33 cellular contexts compared by ENCODE assay signal in genomic region chr12:24366514-24366913, GRCh38.
"Had no signal": no experiment of that assay in that cellular context is flagged by ENCODE, and none has a peak within 500 bp of the region (broad histone marks: within the 10 kb centered on the region; RNA-seq: fewer than 3 reads in every experiment).

No MANE protein-coding gene starts in this region.

- H3K27ac Mint-ChIP-seq: activated B cell treated with CpG ODN at 0.5 μM for 24 hours; activated CD4-positive, alpha-beta memory T cell treated with anti-CD3 and anti-CD28 coated beads for 36 hours; activated CD8-positive, alpha-beta memory T cell treated with anti-CD3 and anti-CD28 coated beads, Interleukin-2, amount 10 ng/mL, durations not matched to agents 7 days and 5 days; activated CD8-positive, alpha-beta T cell treated with anti-CD3 and anti-CD28 coated beads, Interleukin-2, amount 10 ng/mL, durations not matched to agents 7 days and 5 days; activated naive CD4-positive, alpha-beta T cell treated with anti-CD3 and anti-CD28 coated beads, Interleukin-2, amount 10 ng/mL, durations not matched to agents 7 days and 5 days; activated naive CD4-positive, alpha-beta T cell treated with anti-CD3 and anti-CD28 coated beads, Interleukin-2, amount 50 U/mL, for 72 hours; activated naive CD8-positive, alpha-beta T cell treated with anti-CD3 and anti-CD28 coated beads, Interleukin-2, amount 10 ng/mL, durations not matched to agents 7 days and 5 days; activated T-helper 1 cell treated with anti-CD3 and anti-CD28 coated beads, Interleukin-12 subunit alpha, Interleukin-12 subunit beta, Interleukin-2, Interleukin-4 antibody, amounts not matched to agents 30 ng/mL and 10 ng/mL and 1 ng/mL, durations not matched to agents 14 hours and 24 hours and 36 hours; activated T-helper 2 cell treated with anti-CD3 and anti-CD28 coated beads, Interferon-gamma antibody, Interleukin-2, Interleukin-4, amounts not matched to agents 10 μg/mL and 5 μg/mL and 100 μg/mL, durations not matched to agents 14 hours and 24 hours and 36 hours; brain; T-helper 17 cell; T-helper 2 cell treated with Interferon-gamma antibody and Interleukin-4, amounts not matched to agents 5 μg/mL and 100 μg/mL, for 36 hours had no signal

- DNase-seq: activated B cell treated with CpG ODN at 0.5 μM for 24 hours; activated CD4-positive, alpha-beta memory T cell treated with anti-CD3 and anti-CD28 coated beads for 36 hours; activated CD4-positive, alpha-beta T cell treated with anti-CD3 and anti-CD28 coated beads for 48 hours; activated CD8-positive, alpha-beta memory T cell treated with anti-CD3 and anti-CD28 coated beads, Interleukin-2, amount 10 ng/mL, durations not matched to agents 7 days and 5 days; activated CD8-positive, alpha-beta memory T cell treated with anti-CD3 and anti-CD28 coated beads, Interleukin-2, amount 50 U/mL, for 4 hours; activated CD8-positive, alpha-beta T cell treated with anti-CD3 and anti-CD28 coated beads, Interleukin-2, amount 10 ng/mL, durations not matched to agents 7 days and 5 days; activated effector memory CD4-positive, alpha-beta T cell treated with anti-CD3 and anti-CD28 coated beads, Interleukin-2, amount 50 U/mL, for 16 hours; activated naive CD4-positive, alpha-beta T cell; activated naive CD4-positive, alpha-beta T cell treated with anti-CD3 and anti-CD28 coated beads, Interleukin-2, amount 10 ng/mL, durations not matched to agents 7 days and 5 days; activated naive CD8-positive, alpha-beta T cell treated with anti-CD3 and anti-CD28 coated beads, Interleukin-2, amount 10 ng/mL, durations not matched to agents 7 days and 5 days; activated T-cell treated with anti-CD3 and anti-CD28 coated beads, Interleukin-2, amount 50 U/mL, for 1 hour; activated T-cell treated with anti-CD3 and anti-CD28 coated beads, Interleukin-2, amount 50 U/mL, for 48 hours; central memory CD4-positive, alpha-beta T cell; cerebellar nuclear complex; colonic mucosa; effector CD8-positive, alpha-beta T cell; esophagus squamous epithelium; foreskin melanocyte; T-helper 1 cell; T-helper 17 cell; T1000; WERI-Rb-1 had no signal

- H3K9me3 Mint-ChIP-seq: activated B cell treated with CpG ODN at 0.5 μM for 24 hours; activated CD4-positive, alpha-beta memory T cell treated with anti-CD3 and anti-CD28 coated beads for 36 hours; activated naive CD4-positive, alpha-beta T cell treated with anti-CD3 and anti-CD28 coated beads, Interleukin-2, amount 10 ng/mL, durations not matched to agents 7 days and 5 days; activated naive CD8-positive, alpha-beta T cell treated with anti-CD3 and anti-CD28 coated beads, Interleukin-2, amount 10 ng/mL, durations not matched to agents 7 days and 5 days; activated T-helper 1 cell treated with anti-CD3 and anti-CD28 coated beads, Interleukin-12 subunit alpha, Interleukin-12 subunit beta, Interleukin-2, Interleukin-4 antibody, amounts not matched to agents 30 ng/mL and 10 ng/mL and 1 ng/mL, durations not matched to agents 14 hours and 24 hours and 36 hours; activated T-helper 2 cell treated with anti-CD3 and anti-CD28 coated beads, Interferon-gamma antibody, Interleukin-2, Interleukin-4, amounts not matched to agents 10 μg/mL and 5 μg/mL and 100 μg/mL, durations not matched to agents 14 hours and 24 hours and 36 hours; brain; T-helper 2 cell treated with Interferon-gamma antibody and Interleukin-4, amounts not matched to agents 5 μg/mL and 100 μg/mL, for 36 hours had no signal

- H3K36me3 ChIP-seq: ascending aorta, breast epithelium, cardiac muscle cell, colonic mucosa, esophagus squamous epithelium, gastroesophageal sphincter, WERI-Rb-1 had no signal

- H3K27ac ChIP-seq: ascending aorta, breast epithelium, cardiac muscle cell, colonic mucosa, epithelial cell of prostate, esophagus squamous epithelium, gastroesophageal sphincter, WERI-Rb-1 had no signal

- H3K4me1 ChIP-seq: ascending aorta, breast epithelium, colonic mucosa had no signal

- H3K27me3 ChIP-seq: ascending aorta, breast epithelium, cardiac muscle cell, colonic mucosa, esophagus squamous epithelium, gastroesophageal sphincter had no signal

- ATAC-seq: activated CD4-positive, CD25-positive, alpha-beta regulatory T cell treated with anti-CD3 and anti-CD28 coated beads, Interleukin-2, amount 50 U/mL, for 24 hours; activated CD8-positive, alpha-beta memory T cell treated with anti-CD3 and anti-CD28 coated beads, Interleukin-2, amount 10 ng/mL, durations not matched to agents 7 days and 5 days; activated CD8-positive, alpha-beta T cell treated with anti-CD3 and anti-CD28 coated beads, Interleukin-2, amount 10 ng/mL, durations not matched to agents 7 days and 5 days; activated naive CD4-positive, alpha-beta T cell treated with anti-CD3 and anti-CD28 coated beads, Interleukin-2, amount 50 U/mL, for 72 hours; gastroesophageal sphincter; T-helper 17 cell had no signal

- H3K27me3 Mint-ChIP-seq: activated B cell treated with CpG ODN at 0.5 μM for 24 hours; activated CD4-positive, alpha-beta memory T cell treated with anti-CD3 and anti-CD28 coated beads for 36 hours; activated CD8-positive, alpha-beta memory T cell treated with anti-CD3 and anti-CD28 coated beads, Interleukin-2, amount 10 ng/mL, durations not matched to agents 7 days and 5 days; activated naive CD4-positive, alpha-beta T cell treated with anti-CD3 and anti-CD28 coated beads, Interleukin-2, amount 10 ng/mL, durations not matched to agents 7 days and 5 days; activated naive CD8-positive, alpha-beta T cell treated with anti-CD3 and anti-CD28 coated beads, Interleukin-2, amount 10 ng/mL, durations not matched to agents 7 days and 5 days; brain had no signal

- H3K4me1 Mint-ChIP-seq: activated CD8-positive, alpha-beta memory T cell treated with anti-CD3 and anti-CD28 coated beads, Interleukin-2, amount 10 ng/mL, durations not matched to agents 7 days and 5 days; activated naive CD4-positive, alpha-beta T cell treated with anti-CD3 and anti-CD28 coated beads, Interleukin-2, amount 10 ng/mL, durations not matched to agents 7 days and 5 days; activated naive CD8-positive, alpha-beta T cell treated with anti-CD3 and anti-CD28 coated beads, Interleukin-2, amount 10 ng/mL, durations not matched to agents 7 days and 5 days; T-helper 17 cell had no signal

- H3K4me3 Mint-ChIP-seq: activated B cell treated with CpG ODN at 0.5 μM for 24 hours; activated CD4-positive, alpha-beta memory T cell treated with anti-CD3 and anti-CD28 coated beads for 36 hours; activated CD8-positive, alpha-beta memory T cell treated with anti-CD3 and anti-CD28 coated beads, Interleukin-2, amount 10 ng/mL, durations not matched to agents 7 days and 5 days; activated CD8-positive, alpha-beta T cell treated with anti-CD3 and anti-CD28 coated beads, Interleukin-2, amount 10 ng/mL, durations not matched to agents 7 days and 5 days; activated naive CD4-positive, alpha-beta T cell treated with anti-CD3 and anti-CD28 coated beads, Interleukin-2, amount 10 ng/mL, durations not matched to agents 7 days and 5 days; activated naive CD8-positive, alpha-beta T cell treated with anti-CD3 and anti-CD28 coated beads, Interleukin-2, amount 10 ng/mL, durations not matched to agents 7 days and 5 days; activated T-helper 1 cell treated with anti-CD3 and anti-CD28 coated beads, Interleukin-12 subunit alpha, Interleukin-12 subunit beta, Interleukin-2, Interleukin-4 antibody, amounts not matched to agents 30 ng/mL and 10 ng/mL and 1 ng/mL, durations not matched to agents 14 hours and 24 hours and 36 hours; brain; T-helper 17 cell; T-helper 2 cell treated with Interferon-gamma antibody and Interleukin-4, amounts not matched to agents 5 μg/mL and 100 μg/mL, for 36 hours had no signal

- H3K36me3 Mint-ChIP-seq: activated CD4-positive, alpha-beta memory T cell treated with anti-CD3 and anti-CD28 coated beads for 36 hours; activated CD8-positive, alpha-beta memory T cell treated with anti-CD3 and anti-CD28 coated beads, Interleukin-2, amount 10 ng/mL, durations not matched to agents 7 days and 5 days; activated naive CD4-positive, alpha-beta T cell treated with anti-CD3 and anti-CD28 coated beads, Interleukin-2, amount 10 ng/mL, durations not matched to agents 7 days and 5 days; activated naive CD4-positive, alpha-beta T cell treated with anti-CD3 and anti-CD28 coated beads, Interleukin-2, amount 50 U/mL, for 72 hours; activated naive CD8-positive, alpha-beta T cell treated with anti-CD3 and anti-CD28 coated beads, Interleukin-2, amount 10 ng/mL, durations not matched to agents 7 days and 5 days; brain had no signal

- H3K9me3 ChIP-seq: ascending aorta, breast epithelium, colonic mucosa, esophagus squamous epithelium, gastroesophageal sphincter had no signal

- H3K4me3 ChIP-seq: ascending aorta, breast epithelium, cardiac muscle cell, colonic mucosa, esophagus squamous epithelium, gastroesophageal sphincter had no signal
